Comparison of ENCODE assay signal across 8 cellular contexts in genomic region chr22:36386351-36386899, GRCh38. TPM values are rescaled to one million over a fixed set of nuclear protein-coding genes. Genes with fewer than 3 reads are reported as not detected.
DNase-seq lines count a peak whose midpoint lies in the region; ATAC-seq and TF ChIP-seq lines count a peak whose summit lies in the region.

No MANE protein-coding gene starts in this region.

- H3K4me1 Mint-ChIP-seq in CD8-positive, alpha-beta T cell (ENCODE audit: low read depth), result peaks cover 50% of the 10 kb centered on the region
- H3K4me1 Mint-ChIP-seq in osteocyte (ENCODE audit: unreplicated experiment), result peaks cover 48% of the 10 kb centered on the region

- POLR2A ChIA-PET in CD8-positive, alpha-beta T cell (lab: Charles Lee), result interaction anchor here (0.7 to 6.5 kb wide), 7 partner anchors 10 to 65 kb away, joined by 3 to 124 read pairs (median 26); no protein-coding TSS in a partner anchor

- peak in 3 of 7 experiments; percentile 51 to 55 (median 53) for DNase-seq in CD8-positive, alpha-beta T cell
- DNase-seq in MV-4-11 (lab: John Stamatoyannopoulos, UW) (peak; percentile 55), osteocyte (ENCODE audit: extremely low spot score, unreplicated experiment) (no peak), NCI-H2227 treated with DMSO at 0.1 percent for 48 hours (lab: John Stamatoyannopoulos, UW) (no peak)
- DNase-seq in activated T-cell treated with anti-CD3 and anti-CD28 coated beads, Interleukin-2, amount 50 U/mL, for 48 hours, result peak; percentile 77 to 79

- peak overlapping the region; percentile 95 for H3K27ac Mint-ChIP-seq in CD8-positive, alpha-beta T cell
- peak overlapping the region; percentile 88 for H3K27ac Mint-ChIP-seq in osteocyte (ENCODE audit: unreplicated experiment)

- no peaks in the 10 kb centered on the region for H3K27me3 Mint-ChIP-seq in CD8-positive, alpha-beta T cell (ENCODE audit: low read depth)
- no peaks in the 10 kb centered on the region for H3K27me3 Mint-ChIP-seq in osteocyte (ENCODE audit: unreplicated experiment)

- peaks cover 37% of the 10 kb centered on the region for H3K36me3 Mint-ChIP-seq in CD8-positive, alpha-beta T cell
- H3K36me3 Mint-ChIP-seq in osteocyte (ENCODE audit: unreplicated experiment), result peaks cover 17% of the 10 kb centered on the region

- no peaks in the 10 kb centered on the region for H3K9me3 ChIP-seq in CD8-positive, alpha-beta T cell (ENCODE audit: low read length)
- no peaks in the 10 kb centered on the region for H3K9me3 ChIP-seq in gastroesophageal sphincter

- no peak for ATAC-seq in CD8-positive, alpha-beta T cell
- ATAC-seq in GM19455 (IDR thresholded peaks at IDR 0.05; ENCODE audit: unreplicated experiment) (peak; percentile 4), gastroesophageal sphincter (no peak), HG02885 (IDR thresholded peaks at IDR 0.05; ENCODE audit: poor library complexity, unreplicated experiment) (no peak)

- TF ChIP-seq EP300 in gastroesophageal sphincter (IDR thresholded peaks at IDR 0.05), result no peak

- WGBS in gastroesophageal sphincter (ENCODE audit: low coverage in 1 of 2), 2 donors, result 0 to 2% methylated on average over 3 to 5 of the region's 18 CpGs

- intact Hi-C loops in CD8-positive, alpha-beta T cell (cut with DNase I, micrococcal nuclease), result loop anchor here (1.0 to 10.0 kb wide), 3 partner anchors 29 to 848 kb away; no protein-coding TSS in a partner anchor

- peaks cover 37% of the 10 kb centered on the region for H3K4me1 ChIP-seq in CD8-positive, alpha-beta T cell (ENCODE audit: insufficient read depth, low read length)
- peaks cover 0 to 56% (median 26%) of the 10 kb centered on the region in 3 donors for H3K4me1 ChIP-seq in gastroesophageal sphincter

- H3K4me3 ChIP-seq in CD8-positive, alpha-beta T cell (ENCODE audit: low read depth, low read length), result peak overlapping the region; percentile 94
- H3K4me3 ChIP-seq in gastroesophageal sphincter, result peak overlapping the region; percentile 89 to 100

- H3K27me3 ChIP-seq in CD8-positive, alpha-beta T cell (ENCODE audit: insufficient read depth, low read length), result no peaks in the 10 kb centered on the region
- no peaks in the 10 kb centered on the region for H3K27me3 ChIP-seq in gastroesophageal sphincter

- no peaks in the 10 kb centered on the region for H3K9me3 Mint-ChIP-seq in CD8-positive, alpha-beta T cell
- no peaks in the 10 kb centered on the region for H3K9me3 Mint-ChIP-seq in osteocyte (ENCODE audit: unreplicated experiment)

- no peaks in the 10 kb centered on the region for H3K36me3 ChIP-seq in CD8-positive, alpha-beta T cell (ENCODE audit: insufficient read depth, low read length)
- peaks cover 0 to 8% of the 10 kb centered on the region in 2 donors for H3K36me3 ChIP-seq in gastroesophageal sphincter

- CTCF ChIA-PET in CD8-positive, alpha-beta T cell (lab: Charles Lee), result interaction anchor here (0.6 to 3.9 kb wide), 4 partner anchors 8 to 84 kb away, joined by 3 to 20 read pairs (median 5); no protein-coding TSS in a partner anchor

- H3K27ac ChIP-seq in CD8-positive, alpha-beta T cell (ENCODE audit: low read depth, low read length), result peak overlapping the region; percentile 79
- peak overlapping the region; percentile 96 to 100 (median 100) for H3K27ac ChIP-seq in gastroesophageal sphincter

- TF ChIP-seq POLR2A in gastroesophageal sphincter (IDR thresholded peaks at IDR 0.05), result peak; percentile 67 to 87

- H3K4me3 Mint-ChIP-seq in CD8-positive, alpha-beta T cell, result peak overlapping the region; percentile 94
- H3K4me3 Mint-ChIP-seq in osteocyte (ENCODE audit: unreplicated experiment), result peak overlapping the region; percentile 93

- TF ChIP-seq CTCF in CD8-positive, alpha-beta T cell (IDR thresholded peaks at IDR 0.05), result no peak
- TF ChIP-seq CTCF in gastroesophageal sphincter (IDR thresholded peaks at IDR 0.05), result no peak
- no peak for TF ChIP-seq CTCF in osteocyte (IDR thresholded peaks at IDR 0.05)

RNA-seq across cellular contexts. Expression of gene MYH9, which starts 1.3 kb away (rescaled TPM):
- total RNA-seq in CD8-positive, alpha-beta T cell, result 100 to 1,000 TPM; 703 to 757 TPM
- total RNA-seq in gastroesophageal sphincter, result 100 to 1,000 TPM; 304 to 366 (median 322) TPM
- 938 and 1,044 TPM in 2 replicates for total RNA-seq in osteocyte

Comparison
In these comparisons a context has a peak if more than half of its experiments do, and no peak if none do; other contexts are left out.
1. DNase-seq: peak in MV-4-11 (single experiment) and activated T-cell treated with anti-CD3 and anti-CD28 coated beads, Interleukin-2, amount 50 U/mL, for 48 hours (2 of 2); none in osteocyte (single experiment) and NCI-H2227 treated with DMSO at 0.1 percent for 48 hours (single experiment).